In the genomic region with DNA sequence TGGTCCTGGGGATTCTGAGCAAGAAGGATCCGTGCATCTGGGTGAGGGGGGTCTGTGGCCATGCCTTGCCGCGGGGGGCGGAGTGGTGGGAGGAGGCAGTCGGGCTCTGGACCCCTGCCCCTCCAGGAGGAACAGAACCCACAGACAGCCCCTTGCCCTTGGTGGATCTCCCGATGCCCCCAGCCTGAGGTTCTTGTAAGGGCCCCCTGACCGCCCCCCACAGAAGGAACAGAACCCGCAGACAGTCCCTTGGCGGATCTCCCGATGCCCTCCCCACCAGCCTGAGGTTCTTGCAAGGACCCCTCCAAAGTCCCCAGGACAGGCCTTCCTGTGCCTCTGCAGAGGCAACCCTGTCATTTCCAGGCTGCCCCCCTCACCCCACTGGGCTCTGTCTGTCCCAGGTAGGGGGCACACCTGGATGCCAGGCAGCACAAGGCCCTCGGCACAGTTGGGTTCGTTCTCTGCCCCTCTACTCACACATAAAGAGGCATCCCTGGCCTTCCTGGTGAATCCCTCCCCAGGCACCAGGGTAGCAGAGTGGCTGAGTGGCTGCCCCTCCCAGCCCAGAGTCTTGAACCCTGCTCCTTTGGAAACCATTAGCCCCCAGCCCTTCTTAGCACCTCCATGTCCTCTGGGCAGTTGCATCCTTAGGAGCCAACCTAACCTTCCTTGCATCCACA, we compare ENCODE assay signal across 8 cellular contexts. TPM values are rescaled to one million over a fixed set of nuclear protein-coding genes. Genes with fewer than 3 reads are reported as not detected.
DNase-seq lines count a peak whose midpoint lies in the region; ATAC-seq and TF ChIP-seq lines count a peak whose summit lies in the region.

No MANE protein-coding gene starts in this region.

- 85 to 86% methylated on average over 10 to 12 of the region's 12 CpGs for WGBS in GM23248 (ENCODE audit: low coverage in 1 of 2, low lambda C conversion rate in 2 of 2, missing lambda C conversion rate in 2 of 2), 2 experiments

- H3K9ac ChIP-seq in GM23248: peak overlapping the region; percentile 88

- H3K9me3 Mint-ChIP-seq in activated T-helper 17 cell treated with anti-CD3 and anti-CD28 coated beads, Interleukin-2, amount 50 U/mL, for 72 hours: no peaks in the 10 kb centered on the region

- H3K27me3 ChIP-seq in GM23248 (replicated peaks; ENCODE audit: insufficient read depth) (no peaks in the 10 kb centered on the region), gastrocnemius medialis (no peaks in the 10 kb centered on the region)

- intact Hi-C loops in left ventricle myocardium superior (cut with micrococcal nuclease): loop anchor here (5.0 kb wide), 1 partner anchor 205 kb away; no protein-coding TSS in a partner anchor
- intact Hi-C loops in gastrocnemius medialis (cut with DNase I; ENCODE audit: low total_unique reads): loop anchor here (1.0 to 10.0 kb wide), 5 partner anchors 50 to 303 kb away; a partner anchor contains a TSS

- peaks cover 10% of the 10 kb centered on the region for H3K4me1 ChIP-seq in GM23248 (ENCODE audit: insufficient read depth)
- H3K4me1 ChIP-seq in gastrocnemius medialis: peaks cover 48 to 58% of the 10 kb centered on the region in 2 donors

- H3K4me3 Mint-ChIP-seq in activated T-helper 17 cell treated with anti-CD3 and anti-CD28 coated beads, Interleukin-2, amount 50 U/mL, for 72 hours: peak overlapping the region; percentile 44

- no peak for TF ChIP-seq POLR2A in gastrocnemius medialis (IDR thresholded peaks at IDR 0.05)

- H3K27me3 Mint-ChIP-seq in activated T-helper 17 cell treated with anti-CD3 and anti-CD28 coated beads, Interleukin-2, amount 50 U/mL, for 72 hours: peaks cover 6% of the 10 kb centered on the region

- H3K4me1 Mint-ChIP-seq in activated T-helper 17 cell treated with anti-CD3 and anti-CD28 coated beads, Interleukin-2, amount 50 U/mL, for 72 hours: no peaks in the 10 kb centered on the region

- H2AFZ ChIP-seq in GM23248: no peak overlapping the region

- CTCF ChIA-PET in HEK293T (lab: Yijun Ruan, JAX): no interaction called here

- H3K79me2 ChIP-seq in GM23248 (ENCODE audit: insufficient read depth): peaks cover 41% of the 10 kb centered on the region

- H4K20me1 ChIP-seq in GM23248 (ENCODE audit: insufficient read depth): no peaks in the 10 kb centered on the region

- H3K4me3 ChIP-seq in GM23248 (peak overlapping the region; percentile 84), gastrocnemius medialis (peak overlapping the region; percentile 56 to 91 (median 59))

- POLR2A ChIA-PET in HEK293T (lab: Yijun Ruan, JAX): interaction anchor here (1.0 kb wide), 1 partner anchor 223 kb away, joined by 3 read pairs; no protein-coding TSS in a partner anchor

- H3K36me3 ChIP-seq in GM23248 (ENCODE audit: low read depth) (no peaks in the 10 kb centered on the region), gastrocnemius medialis (no peaks in the 10 kb centered on the region)

- no peaks in the 10 kb centered on the region for H3K36me3 Mint-ChIP-seq in activated T-helper 17 cell treated with anti-CD3 and anti-CD28 coated beads, Interleukin-2, amount 50 U/mL, for 72 hours (ENCODE audit: low read depth)

- DNase-seq in GM23248 (no peak), left ventricle myocardium superior (peak; percentile 27), gastrocnemius medialis (peak in 1 of 2 donors; percentile 25), HuH-7 (ENCODE audit: low spot score) (no peak), HEK293T (ENCODE audit: extremely low spot score) (no peak), NCI-H2171 treated with DMSO at 0.1 percent for 48 hours (lab: John Stamatoyannopoulos, UW) (no peak), GM19240 (ENCODE audit: insufficient read length, low spot score) (no peak)

- no peak for TF ChIP-seq CTCF in gastrocnemius medialis (IDR thresholded peaks at IDR 0.05 in 4 of 5, conservative IDR thresholded peaks at IDR 0.05 in 1 of 5)

- peak overlapping the region; percentile 87 for H3K4me2 ChIP-seq in GM23248 (ENCODE audit: unreplicated experiment)

- no peaks in the 10 kb centered on the region for H3K9me2 ChIP-seq in GM23248 (ENCODE audit: insufficient read depth)

- H3K27ac Mint-ChIP-seq in activated T-helper 17 cell treated with anti-CD3 and anti-CD28 coated beads, Interleukin-2, amount 50 U/mL, for 72 hours: no peak overlapping the region

- ATAC-seq in activated T-helper 17 cell treated with anti-CD3 and anti-CD28 coated beads, Interleukin-2, amount 50 U/mL, for 72 hours (replicated peaks): no peak
- no peak for ATAC-seq in left ventricle myocardium superior
- no peak for ATAC-seq in gastrocnemius medialis

- H3K27ac ChIP-seq in GM23248 (no peak overlapping the region), gastrocnemius medialis (peak overlapping the region; percentile 84 to 97 (median 93))

- no peaks in the 10 kb centered on the region for H3F3A ChIP-seq in GM23248 (ENCODE audit: insufficient read depth)

- no peaks in the 10 kb centered on the region for H3K9me3 ChIP-seq in GM23248 (ENCODE audit: low read depth)
- H3K9me3 ChIP-seq in gastrocnemius medialis: no peaks in the 10 kb centered on the region

- in situ Hi-C loops in GM23248 (cut with MboI): loop anchor here (5.0 kb wide), 1 partner anchor 205 kb away; no protein-coding TSS in a partner anchor
- in situ Hi-C loops in gastrocnemius medialis (cut with MboI; ENCODE audit: low sequenced_read_pairs in 4 of 4): loop anchor here in 3 of 4 donors (5.0 to 25.0 kb wide), 3 partner anchors 200 to 210 kb away; no protein-coding TSS in a partner anchor

TF ChIP-seq in HEK293T, 16 proteins besides CTCF, POLR2A, EP300 and RAD21:
- TF ChIP-seq FOXK2 (IDR thresholded peaks at IDR 0.05): no peak

RNA-seq across cellular contexts. Expression of a gene that starts 1.9 kb away (rescaled TPM):
- 88.2 and 101 TPM in 2 replicates for total RNA-seq in GM23248 (2014; rRNA removed; shearing (Covaris generic))
- polyA plus RNA-seq in GM23248 (2016; fragmentation: Nextera tagmentation; extraction: Ambion mirVana): 66.4 and 71.6 TPM in 2 replicates
- 1 to 10 TPM; 4.0 to 4.6 TPM for total RNA-seq in activated T-helper 17 cell treated with anti-CD3 and anti-CD28 coated beads, Interleukin-2, amount 50 U/mL, for 72 hours
- total RNA-seq in left ventricle myocardium superior (177 TPM), gastrocnemius medialis (100 to 1,000 TPM; 112 to 188 (median 180) TPM)

Comparison
In these comparisons a context has a peak if more than half of its experiments do, and no peak if none do; other contexts are left out.
1. RNA of a gene that starts 1.9 kb away (total RNA-seq): 112 to 188 TPM in gastrocnemius medialis, 177 TPM in left ventricle myocardium superior (single experiment) and 88.2 to 101 TPM in GM23248; 4.0 to 4.6 TPM in activated T-helper 17 cell treated with anti-CD3 and anti-CD28 coated beads, Interleukin-2, amount 50 U/mL, for 72 hours; every median in the first group is over 10 times any median in the second.